Comparison of ENCODE assay signal across 20 cellular contexts in genomic region chr15:93034512-93034911, GRCh38. TPM values are rescaled to one million over a fixed set of nuclear protein-coding genes. Genes with fewer than 3 reads are reported as not detected.
"Had no signal": no experiment of that assay in that cellular context is flagged by ENCODE, and none has a peak within 500 bp of the region (broad histone marks: within the 10 kb centered on the region; RNA-seq: fewer than 3 reads in every experiment).

No MANE protein-coding gene starts in this region.

- H3K4me3 ChIP-seq: heart left ventricle, suprapubic skin, upper lobe of right lung had no signal

- ATAC-seq: effector memory CD8-positive, alpha-beta T cell; heart left ventricle; left lobe of liver; natural killer cell; stimulated activated naive CD8-positive, alpha-beta T cell treated with anti-CD3 and anti-CD28 coated beads, Interleukin-15, Interleukin-2, amounts not matched to agents 100 U/mL and 50 U/mL, for 24 hours; upper lobe of right lung had no signal

- H3K27ac ChIP-seq: epithelial cell of prostate, suprapubic skin, upper lobe of right lung had no signal

- H3K27me3 ChIP-seq: heart left ventricle, suprapubic skin, upper lobe of right lung had no signal

- H3K36me3 ChIP-seq: heart left ventricle, suprapubic skin, upper lobe of right lung had no signal

- H3K9me3 ChIP-seq: heart left ventricle, suprapubic skin, upper lobe of right lung had no signal

- DNase-seq: activated CD4-positive, alpha-beta memory T cell treated with anti-CD3 and anti-CD28 coated beads, Interleukin-2, amount 10 ng/mL, durations not matched to agents 7 days and 5 days; activated CD4-positive, alpha-beta T cell treated with anti-CD3 and anti-CD28 coated beads for 4 hours; activated T-cell treated with anti-CD3 and anti-CD28 coated beads, Interleukin-2, amount 50 U/mL, for 48 hours; anterior cingulate cortex; dermis blood vessel endothelial cell; effector memory CD8-positive, alpha-beta T cell; foreskin melanocyte; mammary epithelial cell; natural killer cell; nucleus accumbens; small intestine; stimulated activated CD4-positive, alpha-beta T cell treated with anti-CD3 and anti-CD28 coated beads, Interleukin-4, amount 100 ng/mL, for 4 hours; stimulated activated CD8-positive, alpha-beta memory T cell treated with anti-CD3 and anti-CD28 coated beads, Interleukin-4, amount 100 ng/mL, for 48 hours; stimulated activated naive CD8-positive, alpha-beta T cell treated with anti-CD3 and anti-CD28 coated beads, Interleukin-15, Interleukin-2, amounts not matched to agents 100 U/mL and 50 U/mL, for 24 hours; upper lobe of right lung had no signal

RNA-seq across cellular contexts. Expression of gene RGMA, which starts 54.5 kb away (rescaled TPM):
- total RNA-seq: natural killer cell; T-helper 1 cell treated with Interleukin-12 subunit alpha and Interleukin-12 subunit beta and Interleukin-4 antibody, amounts not matched to agents 30 ng/mL and 1 ng/mL, for 36 hours had no signal
